In the genomic region with DNA sequence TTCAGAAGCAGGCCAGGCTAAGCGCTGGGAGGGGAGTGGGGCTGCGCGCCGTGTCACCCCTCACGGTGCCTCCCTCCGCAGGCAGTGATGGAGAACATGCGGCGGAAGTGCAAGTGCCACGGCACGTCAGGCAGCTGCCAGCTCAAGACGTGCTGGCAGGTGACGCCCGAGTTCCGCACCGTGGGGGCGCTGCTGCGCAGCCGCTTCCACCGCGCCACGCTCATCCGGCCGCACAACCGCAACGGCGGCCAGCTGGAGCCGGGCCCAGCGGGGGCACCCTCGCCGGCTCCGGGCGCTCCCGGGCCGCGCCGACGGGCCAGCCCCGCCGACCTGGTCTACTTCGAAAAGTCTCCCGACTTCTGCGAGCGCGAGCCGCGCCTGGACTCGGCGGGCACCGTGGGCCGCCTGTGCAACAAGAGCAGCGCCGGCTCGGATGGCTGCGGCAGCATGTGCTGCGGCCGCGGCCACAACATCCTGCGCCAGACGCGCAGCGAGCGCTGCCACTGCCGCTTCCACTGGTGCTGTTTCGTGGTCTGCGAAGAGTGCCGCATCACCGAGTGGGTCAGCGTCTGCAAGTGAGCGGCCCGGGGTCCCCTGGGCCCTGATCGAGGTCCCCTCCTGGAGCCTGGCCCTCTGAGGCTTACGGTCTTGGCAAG, we compare ENCODE assay signal across 8 cellular contexts. TPM values are rescaled to one million over a fixed set of nuclear protein-coding genes. Genes with fewer than 3 reads are reported as not detected.
DNase-seq lines count a peak whose midpoint lies in the region; ATAC-seq and TF ChIP-seq lines count a peak whose summit lies in the region.

No MANE protein-coding gene starts in this region.

- no peak for TF ChIP-seq EP300 in gastroesophageal sphincter (IDR thresholded peaks at IDR 0.05)

- no peak overlapping the region for H4K8ac ChIP-seq in IMR-90 (ENCODE audit: low read depth in 2 of 2, low read length in 2 of 2)
- H4K8ac ChIP-seq in trophoblast cell (ENCODE audit: low read depth, low read length) = no peak overlapping the region

- dilution Hi-C loops in IMR-90 (cut with HindIII; ENCODE audit: low sequenced_read_pairs, unreplicated experiment) = no loop called here

- in situ Hi-C loops in IMR-90 (cut with MboI; ENCODE audit: low sequenced_read_pairs) = no loop called here

- no peak overlapping the region for H3K56ac ChIP-seq in IMR-90 (ENCODE audit: extremely low read depth, insufficient read depth, low read length)

- H3K36me3 Mint-ChIP-seq in type B pancreatic cell = no peaks in the 10 kb centered on the region

- peaks cover 22% of the 10 kb centered on the region for H3K4me1 Mint-ChIP-seq in type B pancreatic cell (ENCODE audit: unreplicated experiment)

- no peaks in the 10 kb centered on the region for H3K9me3 Mint-ChIP-seq in type B pancreatic cell

- H3K9ac ChIP-seq in IMR-90 (ENCODE audit: low read depth, low read length) = no peak overlapping the region
- H3K9ac ChIP-seq in trophoblast cell (ENCODE audit: low read length) = no peak overlapping the region

- POLR2A ChIA-PET in IMR-90 (lab: Charles Lee; ENCODE audit: unreplicated experiment) (no interaction called here), RWPE1 (lab: Yijun Ruan, JAX; ENCODE audit: low non-redundant PET) (no interaction called here)

- no peak overlapping the region for H4K12ac ChIP-seq in trophoblast cell (ENCODE audit: low read depth, low read length)

- no peak overlapping the region for H3K4ac ChIP-seq in IMR-90 (ENCODE audit: low read depth, low read length)
- no peak overlapping the region for H3K4ac ChIP-seq in trophoblast cell (ENCODE audit: low read depth, low read length)

- H2AK5ac ChIP-seq in IMR-90 (ENCODE audit: low read depth, low read length) (no peak overlapping the region), trophoblast cell (ENCODE audit: low read length) (no peak overlapping the region)

- peaks cover 64% of the 10 kb centered on the region for H3K27me3 Mint-ChIP-seq in type B pancreatic cell

- H3K27me3 ChIP-seq in IMR-90 (ENCODE audit: control insufficient read depth, insufficient read depth, low read length) (peaks cover 82% of the 10 kb centered on the region), gastroesophageal sphincter (peaks cover 58% of the 10 kb centered on the region), trophoblast cell (ENCODE audit: insufficient read depth, low read length) (peaks cover 46% of the 10 kb centered on the region)

- no peak overlapping the region for H3K27ac Mint-ChIP-seq in type B pancreatic cell

- CTCF ChIA-PET in IMR-90 (lab: Yijun Ruan, JAX) = interaction anchor here (0.7 kb wide), 1 partner anchor 147 kb away, joined by 3 read pairs; no protein-coding TSS in a partner anchor
- CTCF ChIA-PET in RWPE1 (lab: Yijun Ruan, JAX) = interaction anchor here (0.6 to 9.8 kb wide), 5 partner anchors 12 to 800 kb away, joined by 3 to 413 read pairs (median 3); a partner anchor contains a TSS

- H2BK12ac ChIP-seq in trophoblast cell (ENCODE audit: low read length) = no peak overlapping the region

- H3K18ac ChIP-seq in IMR-90 (ENCODE audit: low read depth, low read length) = no peak overlapping the region
- no peak overlapping the region for H3K18ac ChIP-seq in trophoblast cell (ENCODE audit: low read length)

- no peaks in the 10 kb centered on the region; the same call in none of the 2 replicates for H3K9me3 ChIP-seq in IMR-90 (ENCODE audit: control insufficient read depth, insufficient read depth, low read length)
- H3K9me3 ChIP-seq in gastroesophageal sphincter = no peaks in the 10 kb centered on the region
- H3K9me3 ChIP-seq in trophoblast cell (ENCODE audit: insufficient read depth, low read depth, low read length) = peaks cover 9% of the 10 kb centered on the region

- peak overlapping the region; percentile 76 for H3K4me3 Mint-ChIP-seq in type B pancreatic cell

- 2% methylated on average over 32 of the region's 72 CpGs; no CpG with 5 or more reads in 1 of the 2 experiments for WGBS in IMR-90 (ENCODE audit: extremely low coverage in 2 of 2, insufficient read length in 1 of 2), 2 experiments
- 17% methylated on average over 1 of the region's 72 CpGs; no CpG with 5 or more reads in 1 of the 2 donors for WGBS in gastroesophageal sphincter (ENCODE audit: low coverage in 1 of 2), 2 donors
- no CpG with 5 or more reads among the region's 72 CpGs for whole genome bisulfite sequencing in trophoblast cell (ENCODE audit: extremely low coverage, insufficient coverage, insufficient read length)

- H3K14ac ChIP-seq in IMR-90 (replicated peaks; ENCODE audit: low read depth, low read length) = no peak overlapping the region
- no peak overlapping the region for H3K14ac ChIP-seq in trophoblast cell (ENCODE audit: low read length)

- H3K79me2 ChIP-seq in trophoblast cell (ENCODE audit: control insufficient read depth, insufficient read depth, low read length, poor library complexity) = no peaks in the 10 kb centered on the region

- H3K27ac ChIP-seq in IMR-90 (ENCODE audit: insufficient read depth, low read length) (no peak overlapping the region), RWPE1 (peak overlapping the region; percentile 84), gastroesophageal sphincter (no peak overlapping the region), trophoblast cell (ENCODE audit: low read depth, low read length) (no peak overlapping the region)

- no peak overlapping the region for H2BK5ac ChIP-seq in IMR-90 (ENCODE audit: low read depth, low read length, poor library complexity, severe bottlenecking)
- no peak overlapping the region for H2BK5ac ChIP-seq in trophoblast cell (ENCODE audit: low read depth, low read length, poor library complexity)

- H2BK20ac ChIP-seq in IMR-90 (ENCODE audit: low read depth, low read length) = no peak overlapping the region

- no peak overlapping the region for H4K91ac ChIP-seq in IMR-90 (ENCODE audit: insufficient read depth, low read depth, low read length)
- no peak overlapping the region for H4K91ac ChIP-seq in trophoblast cell (ENCODE audit: low read depth, low read length)

- H3K23ac ChIP-seq in IMR-90 (ENCODE audit: low read depth, low read length) = no peak overlapping the region
- H3K23ac ChIP-seq in trophoblast cell (ENCODE audit: low read length) = no peak overlapping the region

- H2BK15ac ChIP-seq in IMR-90 (ENCODE audit: low read depth, low read length) = no peak overlapping the region

- H2BK120ac ChIP-seq in IMR-90 (ENCODE audit: low read depth, low read length) = no peak overlapping the region
- H2BK120ac ChIP-seq in trophoblast cell (ENCODE audit: insufficient read depth, low read length, poor library complexity) = no peak overlapping the region

- DNase-seq in DMS79 (lab: John Stamatoyannopoulos, UW) = peak; percentile 47
- peak; percentile 45 for DNase-seq in IMR-90
- peak; percentile 51 for DNase-seq in RWPE1 (ENCODE audit: low spot score)
- DNase-seq in activated effector memory CD4-positive, alpha-beta T cell treated with Interleukin-2 at 50 U/mL for 16 hours = peak; percentile 81
- DNase-seq in trophoblast cell = peak; percentile 42 to 72
- DNase-seq in type B pancreatic cell (ENCODE audit: extremely low spot score, unreplicated experiment) = peak; percentile 79

- H3K36me3 ChIP-seq in IMR-90 (ENCODE audit: control insufficient read depth, insufficient read depth, low read length) (no peaks in the 10 kb centered on the region), gastroesophageal sphincter (no peaks in the 10 kb centered on the region), trophoblast cell (ENCODE audit: control insufficient read depth in 1 of 2, insufficient read depth in 2 of 2, low read length in 2 of 2) (no peaks in the 10 kb centered on the region)

- BruUV-seq in IMR-90 (replicated peaks; lab: Mats Ljungman, UMichigan) = no TSS peak

- peaks cover 4% of the 10 kb centered on the region; the same call in 1 of the 2 replicates for H4K20me1 ChIP-seq in IMR-90 (ENCODE audit: insufficient read depth, low read length)

- peak overlapping the region; percentile 43 for H2AK9ac ChIP-seq in IMR-90 (replicated peaks; ENCODE audit: low read depth, low read length, poor library complexity)

- TF ChIP-seq CTCF in IMR-90 (conservative IDR thresholded peaks at IDR 0.05; ENCODE audit: low read depth, low read length) (peak; percentile 37; the same call in 1 of the 2 replicates), RWPE1 (conservative IDR thresholded peaks at IDR 0.05; ENCODE audit: low read depth) (peak; percentile 77), gastroesophageal sphincter (IDR thresholded peaks at IDR 0.05) (peak in 3 of 4 experiments; percentile 20 to 52 (median 41)), type B pancreatic cell (conservative IDR thresholded peaks at IDR 0.05) (peak; percentile 64)

- H3K79me1 ChIP-seq in IMR-90 (ENCODE audit: low read depth in 1 of 2, low read length in 2 of 2) (no peaks in the 10 kb centered on the region), trophoblast cell (ENCODE audit: low read length) (peaks cover 5% of the 10 kb centered on the region)

- intact Hi-C loops in IMR-90 (cut with micrococcal nuclease) = no loop called here

- H3K9me1 ChIP-seq in IMR-90 (ENCODE audit: insufficient read depth, low read length) = no peaks in the 10 kb centered on the region

- H3K4me3 ChIP-seq in IMR-90 (ENCODE audit: insufficient read depth, low read depth, low read length) = peak overlapping the region; percentile 18; the same call in 1 of the 2 replicates
- H3K4me3 ChIP-seq in gastroesophageal sphincter = peak overlapping the region in 1 of 2 donors; percentile 49
- peak overlapping the region; percentile 3 for H3K4me3 ChIP-seq in trophoblast cell (ENCODE audit: low read depth, low read length)

- H3K4me1 ChIP-seq in IMR-90 (ENCODE audit: control insufficient read depth, insufficient read depth, low read length) (peaks cover 5% of the 10 kb centered on the region; the same call in 1 of the 2 replicates), gastroesophageal sphincter (peaks cover 0 to 33% (median 15%) of the 10 kb centered on the region in 3 donors), trophoblast cell (ENCODE audit: control insufficient read depth in 1 of 2, insufficient read depth in 2 of 2, low read length in 2 of 2) (peaks cover 35 to 44% of the 10 kb centered on the region in 2 experiments)

- peak overlapping the region; percentile 76; the same call in 1 of the 2 replicates for H3K4me2 ChIP-seq in IMR-90 (ENCODE audit: low read depth, low read length)
- peak overlapping the region; percentile 61 for H3K4me2 ChIP-seq in trophoblast cell (ENCODE audit: low read length)

- no peak for TF ChIP-seq RAD21 in IMR-90 (IDR thresholded peaks at IDR 0.05; ENCODE audit: low read length)

- no peak for TF ChIP-seq POLR2A in IMR-90 (IDR thresholded peaks at IDR 0.05; ENCODE audit: low read depth, low read length)
- TF ChIP-seq POLR2A in gastroesophageal sphincter (IDR thresholded peaks at IDR 0.05) = no peak

- ATAC-seq in GM21526 (IDR thresholded peaks at IDR 0.05; ENCODE audit: low FRiP score, unreplicated experiment) (peak; percentile 37), IMR-90 (ENCODE audit: low read depth) (peak; percentile 88), gastroesophageal sphincter (peak; percentile 76)

- H4K5ac ChIP-seq in IMR-90 (ENCODE audit: low read depth, low read length) = no peak overlapping the region

- H2AFZ ChIP-seq in IMR-90 (replicated peaks; ENCODE audit: low read length, poor library complexity) = peak overlapping the region; percentile 85
- H2AFZ ChIP-seq in trophoblast cell (ENCODE audit: insufficient read depth, low read length, poor library complexity) = peak overlapping the region; percentile 11

RNA-seq across cellular contexts. Expression of a gene that starts 12.2 kb away (rescaled TPM):
- not detected in 2 replicates for total RNA-seq in IMR-90 (2012; rRNA removed)
- not detected in 2 replicates for polyA plus RNA-seq in IMR-90 (2012; rRNA removed)
- polyA plus RNA-seq in IMR-90 (2012; cell fraction: cytosol; rRNA removed) = not detected in 2 replicates
- not detected in 2 replicates for polyA plus RNA-seq in IMR-90 (2012; cell fraction: nucleus; rRNA removed; ENCODE audit: low replicate concordance)
- total RNA-seq in gastroesophageal sphincter = not detected
- 0.15 and 0.22 TPM in 2 replicates for polyA plus RNA-seq in trophoblast cell (2013)
- total RNA-seq in type B pancreatic cell (ENCODE audit: low replicate concordance) = 5.5 and 31.8 TPM in 2 replicates

RNA-seq across cellular contexts. Expression of a gene that starts 33.2 kb away (rescaled TPM):
- total RNA-seq in IMR-90 (2012; rRNA removed) = not detected in 2 replicates
- polyA plus RNA-seq in IMR-90 (2012; rRNA removed) = not detected in 2 replicates
- polyA plus RNA-seq in IMR-90 (2012; cell fraction: cytosol; rRNA removed) = not detected in 2 replicates
- not detected in 2 replicates for polyA plus RNA-seq in IMR-90 (2012; cell fraction: nucleus; rRNA removed; ENCODE audit: low replicate concordance)
- 1 to 10 TPM; 1.3 to 4.2 (median 4.0) TPM for total RNA-seq in gastroesophageal sphincter
- polyA plus RNA-seq in trophoblast cell (2013) = 22.5 and 23.5 TPM in 2 replicates
- 24.7 and 123 TPM in 2 replicates for total RNA-seq in type B pancreatic cell (ENCODE audit: low replicate concordance)

Comparison
In these comparisons a context has a peak if more than half of its experiments do, and no peak if none do; other contexts are left out.
1. ATAC-seq: peak in every context shown above with its lines; median percentile 88 in IMR-90; 76 in gastroesophageal sphincter; 37 in GM21526.